In genomic region chr22:20283674-20284066, GRCh38 we compare ENCODE assay signal across 19 cellular contexts.
"Had no signal": no experiment of that assay in that cellular context is flagged by ENCODE, and none has a peak within 500 bp of the region (broad histone marks: within the 10 kb centered on the region; RNA-seq: fewer than 3 reads in every experiment).

No MANE protein-coding gene starts in this region.

- H3K27ac Mint-ChIP-seq: activated T-cell treated with anti-CD3 and anti-CD28 coated beads, Interleukin-2, amount 50 U/mL, for 24 hours; activated T-helper 17 cell treated with anti-CD3 and anti-CD28 coated beads, Interleukin-2, amount 50 U/mL, for 72 hours; naive B cell; progenitor cell of endocrine pancreas; stimulated activated naive B cell treated with anti-CD40 and anti-IgM and Interleukin-4, amounts not matched to agents 10 μg/mL and 1 μg/mL and 100 μg/mL, for 72 hours; type B pancreatic cell; WTC11 had no signal

- H3K27me3 ChIP-seq: vagina had no signal

- H3K36me3 ChIP-seq: brain microvascular endothelial cell, lower lobe of right lung, vagina had no signal

- H3K9me3 Mint-ChIP-seq: activated naive CD4-positive, alpha-beta T cell treated with anti-CD3 and anti-CD28 coated beads, Interleukin-2, amount 50 U/mL, for 72 hours; activated T-cell treated with anti-CD3 and anti-CD28 coated beads, Interleukin-2, amount 50 U/mL, for 24 hours; activated T-helper 17 cell treated with anti-CD3 and anti-CD28 coated beads, Interleukin-2, amount 50 U/mL, for 72 hours; naive B cell; stimulated activated naive B cell treated with anti-CD40 and anti-IgM and Interleukin-4, amounts not matched to agents 10 μg/mL and 1 μg/mL and 100 μg/mL, for 72 hours; type B pancreatic cell; WTC11 had no signal

- H3K36me3 Mint-ChIP-seq: activated naive CD4-positive, alpha-beta T cell treated with anti-CD3 and anti-CD28 coated beads, Interleukin-2, amount 50 U/mL, for 72 hours; naive B cell; stimulated activated naive B cell treated with anti-CD40 and anti-IgM and Interleukin-4, amounts not matched to agents 10 μg/mL and 1 μg/mL and 100 μg/mL, for 72 hours; type B pancreatic cell; WTC11 had no signal

- H3K27ac ChIP-seq: brain microvascular endothelial cell, lower lobe of right lung, vagina had no signal

- H3K4me3 ChIP-seq: lower lobe of right lung, vagina had no signal

- H3K4me1 ChIP-seq: lower lobe of right lung, vagina had no signal

- H3K27me3 Mint-ChIP-seq: naive B cell; stimulated activated naive B cell treated with anti-CD40 and anti-IgM and Interleukin-4, amounts not matched to agents 10 μg/mL and 1 μg/mL and 100 μg/mL, for 72 hours had no signal

- H3K4me1 Mint-ChIP-seq: activated T-helper 17 cell treated with anti-CD3 and anti-CD28 coated beads, Interleukin-2, amount 50 U/mL, for 72 hours; WTC11 had no signal

- H3K4me3 Mint-ChIP-seq: activated T-cell treated with anti-CD3 and anti-CD28 coated beads, Interleukin-2, amount 50 U/mL, for 24 hours; activated T-helper 17 cell treated with anti-CD3 and anti-CD28 coated beads, Interleukin-2, amount 50 U/mL, for 72 hours; naive B cell; stimulated activated naive B cell treated with anti-CD40 and anti-IgM and Interleukin-4, amounts not matched to agents 10 μg/mL and 1 μg/mL and 100 μg/mL, for 72 hours; type B pancreatic cell; WTC11 had no signal

- DNase-seq: activated T-cell treated with anti-CD3 and anti-CD28 coated beads, Interleukin-2, amount 50 U/mL, for 24 hours; aorta; brain microvascular endothelial cell; dermis blood vessel endothelial cell; effector CD8-positive, alpha-beta T cell; erythroblast; foreskin fibroblast; kidney; lower lobe of right lung; naive B cell; stimulated activated CD4-positive, alpha-beta T cell treated with anti-CD3 and anti-CD28 coated beads, Interleukin-2, amount 100 ng/mL, for 48 hours; stimulated activated CD8-positive, alpha-beta memory T cell treated with anti-CD3 and anti-CD28 coated beads, Interleukin-4, amount 100 ng/mL, for 48 hours; stimulated activated naive B cell treated with anti-CD40 and anti-IgM and Interleukin-4, amounts not matched to agents 10 μg/mL and 1 μg/mL and 100 μg/mL, for 72 hours had no signal

- H3K9me3 ChIP-seq: lower lobe of right lung, vagina had no signal
